In the genomic region with DNA sequence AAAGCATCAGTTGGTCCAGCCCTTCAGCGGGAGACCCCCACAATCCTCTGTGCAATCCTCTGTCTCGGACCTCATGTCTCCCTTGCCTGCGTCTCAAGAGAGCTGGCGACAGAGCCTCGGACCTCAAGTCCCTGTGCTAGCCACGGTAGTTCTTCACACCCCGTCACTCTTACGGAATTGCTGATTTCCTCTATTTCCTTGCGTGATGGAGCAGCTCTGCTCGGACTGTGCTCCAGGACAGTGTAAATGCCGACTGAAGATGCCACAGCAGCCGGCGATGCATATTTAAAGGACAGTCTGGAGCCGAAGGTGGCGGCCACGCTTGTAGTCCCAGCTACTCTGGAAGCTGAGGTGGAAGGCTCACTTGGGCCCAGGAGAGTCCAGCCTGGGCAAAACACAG, we compare ENCODE assay signal across 18 cellular contexts. TPM values are rescaled to one million over a fixed set of nuclear protein-coding genes. Genes with fewer than 3 reads are reported as not detected.
A peak's percentile ranks its signal among the peaks of the same experiment; 100 is the strongest.
DNase-seq lines count a peak whose midpoint lies in the region; ATAC-seq, FAIRE-seq and TF ChIP-seq lines count a peak whose summit lies in the region.
"Had no signal": no experiment of that assay in that cellular context is flagged by ENCODE, and none has a peak within 500 bp of the region (broad histone marks: within the 10 kb centered on the region; RNA-seq: fewer than 3 reads in every experiment).

No MANE protein-coding gene starts in this region.

- H3K27ac ChIP-seq in GM23338 (ENCODE audit: low read depth) (no peak overlapping the region), K562 (ENCODE audit: extremely low read depth, low read depth, low read length) (no peak overlapping the region)
- H3K27ac ChIP-seq: adrenal gland, epithelial cell of prostate had no signal

- H3K9me3 ChIP-seq in K562 (replicated peaks; ENCODE audit: control insufficient read depth, insufficient read depth, low read depth, low read length): no peaks in the 10 kb centered on the region
- H3K9me3 ChIP-seq: adrenal gland, heart left ventricle had no signal

- H3K9me3 Mint-ChIP-seq in T-helper 2 cell treated with Interferon-gamma antibody and Interleukin-4, amounts not matched to agents 5 μg/mL and 100 μg/mL, for 36 hours: no peaks in the 10 kb centered on the region
- peaks cover 4% of the 10 kb centered on the region; the same call in 1 of the 3 replicates for H3K9me3 Mint-ChIP-seq in GM23338
- no peaks in the 10 kb centered on the region for H3K9me3 Mint-ChIP-seq in nephron

- no TSS peak for BruUV-seq in K562 (replicated peaks; lab: Mats Ljungman, UMichigan)

- peaks cover 11% of the 10 kb centered on the region for H3K36me3 Mint-ChIP-seq in T-helper 2 cell treated with Interferon-gamma antibody and Interleukin-4, amounts not matched to agents 5 μg/mL and 100 μg/mL, for 36 hours (ENCODE audit: low read depth)
- peaks cover 6% of the 10 kb centered on the region for H3K36me3 Mint-ChIP-seq in GM23338 (ENCODE audit: low read depth)
- H3K36me3 Mint-ChIP-seq in nephron (ENCODE audit: low read depth): no peaks in the 10 kb centered on the region

- intact Hi-C loops in K562 (cut with micrococcal nuclease): no loop called here

- H3K9ac ChIP-seq in K562 (ENCODE audit: insufficient read depth in 1 of 2, low read depth in 2 of 2, low read length in 2 of 2): peak overlapping the region in 1 of 2 experiments; percentile 63; a peak in 2 of 4 replicates

- no peaks in the 10 kb centered on the region for H3K27me3 Mint-ChIP-seq in T-helper 2 cell treated with Interferon-gamma antibody and Interleukin-4, amounts not matched to agents 5 μg/mL and 100 μg/mL, for 36 hours (ENCODE audit: low read depth)
- H3K27me3 Mint-ChIP-seq in GM23338 (ENCODE audit: insufficient read depth, low read depth, poor library complexity) (peaks cover 10% of the 10 kb centered on the region), nephron (ENCODE audit: low read depth) (no peaks in the 10 kb centered on the region)

- H3K36me3 ChIP-seq in GM23338 (ENCODE audit: insufficient read depth) (no peaks in the 10 kb centered on the region), K562 (ENCODE audit: control insufficient read depth, insufficient read depth, low read length) (peaks cover 10% of the 10 kb centered on the region)
- H3K36me3 ChIP-seq: adrenal gland had no signal

- POLR2A ChIA-PET in K562 (lab: Yijun Ruan, JAX): interaction anchor here (0.9 to 1.4 kb wide), 3 partner anchors 8 to 44 kb away, joined by 5 to 6 read pairs (median 5); no protein-coding TSS in a partner anchor

- TF ChIP-seq RAD21 in K562 (CRISPR knock-in tag; conservative IDR thresholded peaks at IDR 0.05 in 1 of 2, IDR thresholded peaks at IDR 0.05 in 1 of 2): no peak

- 0 out of 2 replicates have a peak, but pooled peaks cover 3% of the 10 kb centered on the region for H3K4me1 ChIP-seq in GM23338 (ENCODE audit: insufficient read depth)
- H3K4me1 ChIP-seq in K562 (replicated peaks in 1 of 2; ENCODE audit: control insufficient read depth in 2 of 2, insufficient read depth in 2 of 2, low read length in 2 of 2): peaks cover 20 to 24% of the 10 kb centered on the region in 2 experiments; a peak in 4 of 5 replicates

- H3F3A ChIP-seq in GM23338 (replicated peaks; ENCODE audit: low read depth): peaks cover 12% of the 10 kb centered on the region

- peaks cover 19% of the 10 kb centered on the region for H3K79me2 ChIP-seq in GM23338 (replicated peaks; ENCODE audit: insufficient read depth)
- peaks cover 33% of the 10 kb centered on the region for H3K79me2 ChIP-seq in K562 (ENCODE audit: control insufficient read depth, insufficient read depth, low read length)

- no peaks in the 10 kb centered on the region for H3K9me1 ChIP-seq in K562 (ENCODE audit: control insufficient read depth, insufficient read depth, low read length)

- H3K9me2 ChIP-seq in GM23338 (ENCODE audit: insufficient read depth): no peaks in the 10 kb centered on the region

- H3K4me2 ChIP-seq in GM23338 (no peak overlapping the region), K562 (ENCODE audit: insufficient read depth, low read length) (peak overlapping the region; percentile 0; the same call in 1 of the 2 replicates)

- H3K4me1 Mint-ChIP-seq in T-helper 2 cell treated with Interferon-gamma antibody and Interleukin-4, amounts not matched to agents 5 μg/mL and 100 μg/mL, for 36 hours (ENCODE audit: low read depth): peaks cover 19% of the 10 kb centered on the region
- H3K4me1 Mint-ChIP-seq in GM23338 (peaks cover 18% of the 10 kb centered on the region), nephron (peaks cover 33% of the 10 kb centered on the region)

- H3K27me3 ChIP-seq in GM23338 (ENCODE audit: insufficient read depth): peaks cover 11% of the 10 kb centered on the region
- no peaks in the 10 kb centered on the region for H3K27me3 ChIP-seq in K562 (ENCODE audit: control insufficient read depth in 2 of 2, insufficient read depth in 2 of 2, low read length in 2 of 2)
- H3K27me3 ChIP-seq: adrenal gland, heart left ventricle had no signal

- no peak for TF ChIP-seq CTCF in GM23338 (conservative IDR thresholded peaks at IDR 0.05; ENCODE audit: low read depth in 2 of 2)
- TF ChIP-seq CTCF in K562 (IDR thresholded peaks at IDR 0.05 in 2 of 3, conservative IDR thresholded peaks at IDR 0.05 in 1 of 3; ENCODE audit: insufficient read depth in 2 of 3, low read depth in 1 of 3, low read length in 3 of 3): no peak
- TF ChIP-seq CTCF in nephron (IDR thresholded peaks at IDR 0.05; ENCODE audit: unreplicated experiment in 3 of 3): no peak

- H3K27ac Mint-ChIP-seq in T-helper 2 cell treated with Interferon-gamma antibody and Interleukin-4, amounts not matched to agents 5 μg/mL and 100 μg/mL, for 36 hours: no peak overlapping the region
- H3K27ac Mint-ChIP-seq in GM23338 (no peak overlapping the region), nephron (peak overlapping the region in 2 of 3 experiments; percentile 43 to 57)

- ATAC-seq in GM23338 (no peak), K562 (no peak), HG02981 (IDR thresholded peaks at IDR 0.05; ENCODE audit: unreplicated experiment) (no peak)
- ATAC-seq: heart left ventricle, left cardiac atrium had no signal

- FAIRE-seq in K562 (lab: Jason Lieb, UNC): no peak
- FAIRE-seq: GM18507 had no signal

- no peak overlapping the region for H3K4me3 ChIP-seq in GM23338
- no peak overlapping the region for H3K4me3 ChIP-seq in K562

- WGBS in K562 (ENCODE audit: insufficient coverage, low coverage, missing lambda C conversion rate): 95% methylated on average over 16 of the region's 16 CpGs

- no peak for TF ChIP-seq EP300 in K562 (IDR thresholded peaks at IDR 0.05; ENCODE audit: low read length)

- H4K20me1 ChIP-seq in GM23338 (replicated peaks; ENCODE audit: insufficient read depth): peaks cover 4% of the 10 kb centered on the region; the same call in 1 of the 2 replicates
- peaks cover 11% of the 10 kb centered on the region for H4K20me1 ChIP-seq in K562 (replicated peaks; ENCODE audit: control insufficient read depth, insufficient read depth, low read length)

- CTCF ChIA-PET in K562 (lab: Yijun Ruan, JAX; ENCODE audit: low intra/inter-chr PET ratio): no interaction called here

- DNase-seq in T-helper 2 cell treated with Interferon-gamma antibody and Interleukin-4, amounts not matched to agents 5 μg/mL and 100 μg/mL, for 36 hours (ENCODE audit: low spot score): no peak
- DNase-seq in T-helper 2 cell (no peak), GM23338 (ENCODE audit: low spot score) (no peak), K562 (ENCODE audit: extremely low read depth in 1 of 4, low spot score in 3 of 4) (no peak), mesenteric fat pad (ENCODE audit: low spot score) (no peak), RPMI8226 (no peak)
- DNase-seq: 8988T, adrenal gland, COR-L47, GOT3, heart left ventricle, left cardiac atrium, NCI-H2081 treated with DMSO at 0.1 percent for 48 hours, NCI-H748 treated with DMSO at 0.1 percent for 48 hours had no signal

- peak overlapping the region; percentile 86 for H3K4me3 Mint-ChIP-seq in T-helper 2 cell treated with Interferon-gamma antibody and Interleukin-4, amounts not matched to agents 5 μg/mL and 100 μg/mL, for 36 hours
- H3K4me3 Mint-ChIP-seq in GM23338 (peak overlapping the region; percentile 27; the same call in 1 of the 3 replicates), nephron (peak overlapping the region; percentile 94 to 96 (median 94))

- H2AFZ ChIP-seq in GM23338: no peak overlapping the region
- H2AFZ ChIP-seq in K562 (ENCODE audit: low read depth, low read length): no peak overlapping the region

- TF ChIP-seq POLR2A in K562 (conservative IDR thresholded peaks at IDR 0.05): no peak

- in situ Hi-C loops in K562 (cut with MboI): no loop called here

RNA-seq across cellular contexts. Expression of gene GRK4, which starts 1.9 kb away (rescaled TPM):
- total RNA-seq in GM23338 (2014; rRNA removed; shearing (Covaris generic)): 0.82 and 1.4 TPM in 2 replicates
- polyA plus RNA-seq in GM23338 (2016; fragmentation: Nextera tagmentation; extraction: Ambion mirVana) (1.3 and 2.4 TPM in 2 replicates), K562 (2011; rRNA removed) (3.3 and 4.0 TPM in 2 replicates), K562 (2014; fragmentation: Illumina TruSeq; extraction: Trizol) (2.6 and 3.0 TPM in 2 replicates), K562 (2014; fragmentation: Nextera tagmentation; extraction: Ambion mirVana) (1 to 10 TPM; 1.1 to 1.2 TPM), K562 (2014; rRNA removed) (2.6 and 2.9 TPM in 2 replicates)
- total RNA-seq in K562 (2011; cell fraction: chromatin; rRNA removed; ENCODE audit: low replicate concordance): 7.9 and 8.5 TPM in 2 replicates
- 6.2 and 7.8 TPM in 2 replicates for total RNA-seq in K562 (2011; cell fraction: nucleolus; rRNA removed)
- total RNA-seq in K562 (2011; cell fraction: nucleoplasm; rRNA removed): 7.3 and 8.0 TPM in 2 replicates
- total RNA-seq in K562 (2014; rRNA removed) (2.5 and 3.1 TPM in 2 replicates), K562 (2014; rRNA removed; fragmentation: Illumina TruSeq; extraction: Trizol) (4.5 and 4.6 TPM in 2 replicates), K562 (2015; rRNA removed; fragmentation: Illumina TruSeq; extraction: Trizol) (3.3 and 3.6 TPM in 2 replicates), K562 (2021) (4.8 and 4.9 TPM in 2 replicates), mesenteric fat pad (6.0 TPM)
- polyA plus RNA-seq in K562 (2011; cell fraction: cytosol; rRNA removed): 2.0 and 3.8 TPM in 2 replicates
- polyA plus RNA-seq in K562 (2011; cell fraction: nucleus; rRNA removed): 2.5 and 2.9 TPM in 2 replicates
- 3.1 and 3.7 TPM in 2 replicates for polyA plus RNA-seq in K562 (2012)
- 3.0 and 3.2 TPM in 2 replicates for polyA minus RNA-seq in K562 (2011; rRNA and poly(A)+ RNA removed)
- 2.3 and 2.4 TPM in 2 replicates for polyA minus RNA-seq in K562 (2011; cell fraction: cytosol; rRNA and poly(A)+ RNA removed)
- polyA minus RNA-seq in K562 (2011; cell fraction: nucleus; rRNA and poly(A)+ RNA removed): 1.9 and 3.2 TPM in 2 replicates

RNA-seq across cellular contexts. Expression of gene NOP14, which starts 2.1 kb away (rescaled TPM):
- total RNA-seq in GM23338 (2014; rRNA removed; shearing (Covaris generic)): 24.2 and 29.9 TPM in 2 replicates
- polyA plus RNA-seq in GM23338 (2016; fragmentation: Nextera tagmentation; extraction: Ambion mirVana) (38.7 and 38.9 TPM in 2 replicates), K562 (2011; rRNA removed) (13.4 and 15.2 TPM in 2 replicates), K562 (2014; fragmentation: Illumina TruSeq; extraction: Trizol) (62.1 and 62.4 TPM in 2 replicates), K562 (2014; fragmentation: Nextera tagmentation; extraction: Ambion mirVana) (10 to 100 TPM; 12.7 to 12.9 TPM), K562 (2014; rRNA removed) (30.1 and 33.3 TPM in 2 replicates)
- total RNA-seq in K562 (2011; cell fraction: chromatin; rRNA removed; ENCODE audit: low replicate concordance): 31.1 and 38.1 TPM in 2 replicates
- 16.3 and 18.0 TPM in 2 replicates for total RNA-seq in K562 (2011; cell fraction: nucleolus; rRNA removed)
- total RNA-seq in K562 (2011; cell fraction: nucleoplasm; rRNA removed): 15.6 and 17.2 TPM in 2 replicates
- total RNA-seq in K562 (2014; rRNA removed) (50.9 and 56.1 TPM in 2 replicates), K562 (2014; rRNA removed; fragmentation: Illumina TruSeq; extraction: Trizol) (53.8 and 55.0 TPM in 2 replicates), K562 (2015; rRNA removed; fragmentation: Illumina TruSeq; extraction: Trizol) (61.1 and 61.7 TPM in 2 replicates), K562 (2021) (69.8 and 76.0 TPM in 2 replicates), mesenteric fat pad (37.5 TPM)
- 9.5 and 9.6 TPM in 2 replicates for polyA plus RNA-seq in K562 (2011; cell fraction: cytosol; rRNA removed)
- polyA plus RNA-seq in K562 (2011; cell fraction: nucleus; rRNA removed): 22.6 and 28.3 TPM in 2 replicates
- polyA plus RNA-seq in K562 (2012): 43.6 and 52.5 TPM in 2 replicates
- polyA minus RNA-seq in K562 (2011; rRNA and poly(A)+ RNA removed): 32.6 and 36.6 TPM in 2 replicates
- 25.7 and 27.8 TPM in 2 replicates for polyA minus RNA-seq in K562 (2011; cell fraction: cytosol; rRNA and poly(A)+ RNA removed)
- 11.3 and 11.9 TPM in 2 replicates for polyA minus RNA-seq in K562 (2011; cell fraction: nucleus; rRNA and poly(A)+ RNA removed)

Comparison
In these comparisons a context has a peak if more than half of its experiments do, and no peak if none do; other contexts are left out.
1. H3K27ac Mint-ChIP-seq: peak in nephron (2 of 3); none in T-helper 2 cell treated with Interferon-gamma antibody and Interleukin-4, amounts not matched to agents 5 μg/mL and 100 μg/mL, for 36 hours (single experiment) and GM23338 (single experiment).
2. H3K4me3 Mint-ChIP-seq: peak in every context shown above with its lines; median percentile 94 in nephron; 86 in T-helper 2 cell treated with Interferon-gamma antibody and Interleukin-4, amounts not matched to agents 5 μg/mL and 100 μg/mL, for 36 hours; 27 in GM23338.